Comparison of ENCODE assay signal across 23 cellular contexts in genomic region chr12:114779647-114780046, GRCh38.
"Had no signal": no experiment of that assay in that cellular context is flagged by ENCODE, and none has a peak within 500 bp of the region (broad histone marks: within the 10 kb centered on the region; RNA-seq: fewer than 3 reads in every experiment).

No MANE protein-coding gene starts in this region.

- H3K4me1 Mint-ChIP-seq: natural killer cell; stimulated activated effector memory CD8-positive, alpha-beta T cell treated with anti-CD3 and anti-CD28 coated beads, Interleukin-12 subunit alpha, Interleukin-12 subunit beta, amount 100 ng/mL, for 72 hours had no signal

- H3K27ac ChIP-seq: dorsolateral prefrontal cortex, epithelial cell of prostate, gastrocnemius medialis, lower lobe of right lung, parathyroid adenoma, testis, tibial artery, upper lobe of left lung had no signal

- DNase-seq: dorsolateral prefrontal cortex; effector CD4-positive, alpha-beta T cell; foreskin fibroblast; gastrocnemius medialis; head of caudate nucleus; left ventricle myocardium superior; lower lobe of right lung; natural killer cell; stimulated activated CD4-positive, alpha-beta T cell treated with anti-CD3 and anti-CD28 coated beads, Interleukin-2, amount 100 ng/mL, for 24 hours; stimulated activated CD4-positive, alpha-beta T cell treated with anti-CD3 and anti-CD28 coated beads, Interleukin-4, amount 100 ng/mL, for 24 hours; stimulated activated naive CD4-positive, alpha-beta T cell treated with Interleukin-2 at 50 U/mL for 16 hours; substantia nigra; testis; tibial artery; upper lobe of left lung had no signal

- H3K4me3 Mint-ChIP-seq: natural killer cell; neural crest cell; stimulated activated effector memory CD8-positive, alpha-beta T cell treated with anti-CD3 and anti-CD28 coated beads, Interleukin-12 subunit alpha, Interleukin-12 subunit beta, amount 100 ng/mL, for 72 hours had no signal

- H3K36me3 ChIP-seq: gastrocnemius medialis, lower lobe of right lung, tibial artery, upper lobe of left lung had no signal

- H3K4me3 ChIP-seq: dorsolateral prefrontal cortex, gastrocnemius medialis, lower lobe of right lung, smooth muscle cell, testis, tibial artery, upper lobe of left lung had no signal

- H3K36me3 Mint-ChIP-seq: natural killer cell had no signal

- H2AFZ ChIP-seq: parathyroid adenoma had no signal

- H3K79me2 ChIP-seq: parathyroid adenoma had no signal

- ATAC-seq: esophagus mucosa; gastrocnemius medialis; left ventricle myocardium superior; lower lobe of right lung; natural killer cell; sciatic nerve; stimulated activated effector memory CD8-positive, alpha-beta T cell treated with anti-CD3 and anti-CD28 coated beads, Interleukin-12 subunit alpha, Interleukin-12 subunit beta, amount 100 ng/mL, for 72 hours had no signal

- H3K27ac Mint-ChIP-seq: natural killer cell; progenitor cell of endocrine pancreas; stimulated activated effector memory CD8-positive, alpha-beta T cell treated with anti-CD3 and anti-CD28 coated beads, Interleukin-12 subunit alpha, Interleukin-12 subunit beta, amount 100 ng/mL, for 72 hours had no signal

- H3K4me1 ChIP-seq: gastrocnemius medialis, lower lobe of right lung, parathyroid adenoma, tibial artery had no signal

- H3K4me2 ChIP-seq: smooth muscle cell had no signal

- H3K27me3 ChIP-seq: gastrocnemius medialis, testis, upper lobe of left lung had no signal
